ENCODE assay signal across 21 cellular contexts in the genomic region with DNA sequence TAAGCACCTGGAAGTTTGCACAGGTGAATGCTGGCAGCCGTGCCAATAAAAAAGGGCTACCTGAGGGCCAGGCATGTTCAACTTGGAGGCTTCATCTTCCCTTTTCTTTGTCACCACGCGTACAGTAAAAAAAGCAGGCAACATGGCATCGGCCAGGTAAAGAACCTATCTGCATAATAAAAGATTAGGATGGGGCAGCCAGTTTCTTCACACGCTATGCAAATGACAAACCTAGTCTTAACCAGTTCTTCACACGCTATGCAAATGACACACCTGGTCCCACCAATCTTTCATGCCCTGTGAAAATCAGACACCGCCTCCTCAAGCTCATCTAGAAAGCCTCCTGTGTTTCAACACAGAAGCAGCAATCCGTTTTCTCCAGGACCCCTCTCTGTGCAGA.
"Had no signal": no experiment of that assay in that cellular context is flagged by ENCODE, and none has a peak within 500 bp of the region (broad histone marks: within the 10 kb centered on the region; RNA-seq: fewer than 3 reads in every experiment).

No MANE protein-coding gene starts in this region.

- DNase-seq: activated CD4-positive, alpha-beta T cell treated with anti-CD3 and anti-CD28 coated beads, Interleukin-2, amount 10 ng/mL, durations not matched to agents 7 days and 5 days; activated CD8-positive, alpha-beta memory T cell treated with anti-CD3 and anti-CD28 coated beads, Interleukin-2, amount 50 U/mL, for 48 hours; activated CD8-positive, alpha-beta T cell treated with anti-CD3 and anti-CD28 coated beads, Interleukin-2, amount 10 ng/mL, durations not matched to agents 7 days and 5 days; activated effector memory CD4-positive, alpha-beta T cell treated with anti-CD3 and anti-CD28 coated beads, Interleukin-2, amount 50 U/mL, for 16 hours; activated naive CD4-positive, alpha-beta T cell treated with anti-CD3 and anti-CD28 coated beads, Interleukin-2, amount 50 U/mL, for 16 hours; activated T-cell treated with anti-CD3 and anti-CD28 coated beads, Interleukin-2, amount 50 U/mL, for 48 hours; erythroblast; foreskin melanocyte; glutamatergic neuron; kidney; midbrain; nucleus accumbens; stimulated activated CD4-positive, alpha-beta T cell treated with anti-CD3 and anti-CD28 coated beads, Interleukin-4, amount 100 ng/mL, for 1 hour; stimulated activated naive CD8-positive, alpha-beta T cell treated with anti-CD3 and anti-CD28 coated beads, Interleukin-15, amount 100 ng/mL, for 72 hours; trophoblast cell had no signal

- H3K27me3 ChIP-seq: ascending aorta, suprapubic skin had no signal

- FAIRE-seq: endometrium, kidney had no signal

- H3K9me3 ChIP-seq: ascending aorta, suprapubic skin had no signal

- H3K4me2 ChIP-seq: smooth muscle cell had no signal

- H3K4me1 ChIP-seq: ascending aorta, suprapubic skin had no signal

- H3K36me3 ChIP-seq: ascending aorta, suprapubic skin had no signal

- H3K27ac ChIP-seq: ascending aorta, coronary artery, suprapubic skin had no signal

- H3K4me3 ChIP-seq: ascending aorta, coronary artery, lung, smooth muscle cell, suprapubic skin had no signal
